23 cellular contexts compared by ENCODE assay signal in the genomic region with DNA sequence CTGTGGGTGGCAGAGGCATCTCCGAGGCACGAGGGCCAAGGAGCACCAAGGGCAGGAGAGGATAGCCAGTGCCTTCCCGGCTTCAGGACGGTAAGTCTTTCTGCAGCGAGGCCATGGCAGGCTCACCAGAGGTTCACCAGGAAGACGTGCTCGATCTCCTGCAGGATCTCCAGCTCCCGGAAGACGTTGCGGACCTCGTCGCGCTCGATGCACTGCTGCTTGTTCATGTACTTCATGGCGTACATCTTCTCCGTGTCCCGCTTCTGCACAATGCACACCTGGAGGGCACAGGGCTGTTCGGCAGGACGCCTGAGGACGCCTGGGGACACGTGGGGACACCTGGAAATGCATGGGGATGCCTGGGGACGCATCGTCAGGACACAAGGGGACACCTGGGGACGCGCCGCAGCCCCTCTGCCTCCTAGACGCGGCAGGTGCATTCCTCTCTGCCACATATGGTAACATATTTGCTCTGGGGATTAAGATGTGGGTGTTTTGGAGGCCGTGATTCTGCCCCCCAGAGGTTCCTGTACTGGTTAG. TPM values are rescaled to one million over a fixed set of nuclear protein-coding genes. Genes with fewer than 3 reads are reported as not detected.
"Had no signal": no experiment of that assay in that cellular context is flagged by ENCODE, and none has a peak within 500 bp of the region (broad histone marks: within the 10 kb centered on the region; RNA-seq: fewer than 3 reads in every experiment).

No MANE protein-coding gene starts in this region.

- H3K4me2 ChIP-seq: KMS-11, SK-N-SH had no signal

- H3K36me3 Mint-ChIP-seq: IgD-negative memory B cell, T-cell had no signal

- H3K27me3 Mint-ChIP-seq: T-cell had no signal

- H3K27ac Mint-ChIP-seq: T-cell had no signal

- ATAC-seq: K562, T-cell had no signal

- H3K27ac ChIP-seq: HL-60, KMS-11 had no signal

- H3K9me3 ChIP-seq: SK-N-SH had no signal

- H3K9me3 Mint-ChIP-seq: IgD-negative memory B cell, T-cell had no signal

- DNase-seq: MV-4-11, NCI-H1048, NCI-H1105, NCI-H1417, NCI-H1436 treated with DMSO at 0.1 percent for 48 hours, NCI-H1694, NCI-H187 treated with DMSO at 0.1 percent for 48 hours, NCI-H2029 treated with DMSO at 0.1 percent for 48 hours, NCI-H2171 treated with DMSO at 0.1 percent for 48 hours, NCI-H345, NCI-H446 treated with DMSO at 0.1 percent for 48 hours, NCI-H510A treated with DMSO at 0.1 percent for 48 hours, NCI-H526, NCI-H774, RPMI8226, SHP77, SK-N-SH, SW 1271, T-cell had no signal

- H3K4me3 ChIP-seq: K562 had no signal

RNA-seq across cellular contexts. Expression of gene DPYSL4, which starts 41.2 kb away (rescaled TPM):
- total RNA-seq: K562 had no signal
- polyA plus RNA-seq: IgD-negative memory B cell had no signal
